In genomic region chr11:121808096-121808495, GRCh38 we compare ENCODE assay signal across 30 cellular contexts.
"Had no signal": no experiment of that assay in that cellular context is flagged by ENCODE, and none has a peak within 500 bp of the region (broad histone marks: within the 10 kb centered on the region; RNA-seq: fewer than 3 reads in every experiment).

No MANE protein-coding gene starts in this region.

- H3K27ac Mint-ChIP-seq: activated CD4-positive, alpha-beta memory T cell treated with anti-CD3 and anti-CD28 coated beads, Interleukin-2, amount 10 ng/mL, durations not matched to agents 7 days and 5 days; activated CD4-positive, alpha-beta T cell treated with anti-CD3 and anti-CD28 coated beads, Interleukin-2, amount 10 ng/mL, durations not matched to agents 7 days and 5 days; activated naive CD4-positive, alpha-beta T cell treated with anti-CD3 and anti-CD28 coated beads, Interleukin-2, amount 10 ng/mL, durations not matched to agents 7 days and 5 days; activated naive CD4-positive, alpha-beta T cell treated with anti-CD3 and anti-CD28 coated beads, Interleukin-2, amount 50 U/mL, for 72 hours; activated naive CD8-positive, alpha-beta T cell treated with anti-CD3 and anti-CD28 coated beads, Interleukin-2, amount 10 ng/mL, durations not matched to agents 7 days and 5 days; activated T-cell treated with anti-CD3 and anti-CD28 coated beads, Interleukin-2, amount 50 U/mL, for 24 hours; activated T-cell treated with anti-CD3 and anti-CD28 coated beads, Interleukin-2, amount 50 U/mL, for 72 hours; T-helper 17 cell had no signal

- H3K4me1 Mint-ChIP-seq: activated CD4-positive, alpha-beta memory T cell treated with anti-CD3 and anti-CD28 coated beads, Interleukin-2, amount 10 ng/mL, durations not matched to agents 7 days and 5 days; activated CD4-positive, alpha-beta T cell treated with anti-CD3 and anti-CD28 coated beads, Interleukin-2, amount 10 ng/mL, durations not matched to agents 7 days and 5 days; activated naive CD4-positive, alpha-beta T cell treated with anti-CD3 and anti-CD28 coated beads, Interleukin-2, amount 10 ng/mL, durations not matched to agents 7 days and 5 days; activated naive CD8-positive, alpha-beta T cell treated with anti-CD3 and anti-CD28 coated beads, Interleukin-2, amount 10 ng/mL, durations not matched to agents 7 days and 5 days; T-helper 17 cell had no signal

- H3K4me3 ChIP-seq: ascending aorta, breast epithelium, cardiac muscle cell, colonic mucosa, esophagus squamous epithelium, gastroesophageal sphincter, heart right ventricle had no signal

- H3K27me3 ChIP-seq: ascending aorta, breast epithelium, cardiac muscle cell, colonic mucosa, esophagus squamous epithelium, gastroesophageal sphincter, heart right ventricle had no signal

- DNase-seq: activated CD4-positive, alpha-beta memory T cell treated with anti-CD3 and anti-CD28 coated beads, Interleukin-2, amount 10 ng/mL, durations not matched to agents 7 days and 5 days; activated CD4-positive, alpha-beta T cell treated with anti-CD3 and anti-CD28 coated beads for 1 hour; activated CD4-positive, alpha-beta T cell treated with anti-CD3 and anti-CD28 coated beads for 4 hours; activated CD4-positive, alpha-beta T cell treated with anti-CD3 and anti-CD28 coated beads, Interleukin-2, amount 10 ng/mL, durations not matched to agents 7 days and 5 days; activated CD4-positive, alpha-beta T cell treated with anti-CD3 and anti-CD28 coated beads, Interleukin-2, amount 50 U/mL, for 4 hours; activated CD8-positive, alpha-beta memory T cell treated with anti-CD3 and anti-CD28 coated beads, Interleukin-2, amount 50 U/mL, for 48 hours; activated gamma-delta T cell; activated naive CD4-positive, alpha-beta T cell; activated naive CD4-positive, alpha-beta T cell treated with anti-CD3 and anti-CD28 coated beads, Interleukin-2, amount 10 ng/mL, durations not matched to agents 7 days and 5 days; activated naive CD8-positive, alpha-beta T cell treated with anti-CD3 and anti-CD28 coated beads, Interleukin-2, amount 10 ng/mL, durations not matched to agents 7 days and 5 days; activated T-cell treated with anti-CD3 and anti-CD28 coated beads for 4 hours; activated T-cell treated with anti-CD3 and anti-CD28 coated beads, Interleukin-2, amount 50 U/mL, for 24 hours; activated T-cell treated with anti-CD3 and anti-CD28 coated beads, Interleukin-2, amount 50 U/mL, for 72 hours; central memory CD4-positive, alpha-beta T cell; cerebellar nuclear complex; colonic mucosa; effector CD8-positive, alpha-beta T cell; esophagus squamous epithelium; foreskin melanocyte; heart right ventricle; T-helper 17 cell had no signal

- H3K4me1 ChIP-seq: breast epithelium, colonic mucosa, esophagus squamous epithelium, heart right ventricle had no signal

- FAIRE-seq: endometrium, endothelial cell of umbilical vein had no signal

- H3K27ac ChIP-seq: ascending aorta, breast epithelium, cardiac muscle cell, colonic mucosa, epithelial cell of prostate, esophagus squamous epithelium, gastroesophageal sphincter, heart right ventricle had no signal

- ATAC-seq: activated naive CD4-positive, alpha-beta T cell treated with anti-CD3 and anti-CD28 coated beads, Interleukin-2, amount 50 U/mL, for 72 hours; activated T-cell treated with anti-CD3 and anti-CD28 coated beads, Interleukin-2, amount 50 U/mL, for 72 hours; gastroesophageal sphincter; heart right ventricle; T-helper 17 cell had no signal

- H3K36me3 ChIP-seq: ascending aorta, breast epithelium, cardiac muscle cell, colonic mucosa, esophagus squamous epithelium, gastroesophageal sphincter, heart right ventricle had no signal

- H3K27me3 Mint-ChIP-seq: activated CD4-positive, alpha-beta memory T cell treated with anti-CD3 and anti-CD28 coated beads, Interleukin-2, amount 10 ng/mL, durations not matched to agents 7 days and 5 days; activated CD4-positive, alpha-beta T cell treated with anti-CD3 and anti-CD28 coated beads, Interleukin-2, amount 10 ng/mL, durations not matched to agents 7 days and 5 days; activated naive CD4-positive, alpha-beta T cell treated with anti-CD3 and anti-CD28 coated beads, Interleukin-2, amount 10 ng/mL, durations not matched to agents 7 days and 5 days; activated naive CD8-positive, alpha-beta T cell treated with anti-CD3 and anti-CD28 coated beads, Interleukin-2, amount 10 ng/mL, durations not matched to agents 7 days and 5 days; activated T-cell treated with anti-CD3 and anti-CD28 coated beads, Interleukin-2, amount 50 U/mL, for 24 hours; T-helper 17 cell had no signal

- H3K36me3 Mint-ChIP-seq: activated naive CD4-positive, alpha-beta T cell treated with anti-CD3 and anti-CD28 coated beads, Interleukin-2, amount 10 ng/mL, durations not matched to agents 7 days and 5 days; activated naive CD8-positive, alpha-beta T cell treated with anti-CD3 and anti-CD28 coated beads, Interleukin-2, amount 10 ng/mL, durations not matched to agents 7 days and 5 days had no signal

- H3K4me3 Mint-ChIP-seq: activated CD4-positive, alpha-beta memory T cell treated with anti-CD3 and anti-CD28 coated beads, Interleukin-2, amount 10 ng/mL, durations not matched to agents 7 days and 5 days; activated CD4-positive, alpha-beta T cell treated with anti-CD3 and anti-CD28 coated beads, Interleukin-2, amount 10 ng/mL, durations not matched to agents 7 days and 5 days; activated naive CD4-positive, alpha-beta T cell treated with anti-CD3 and anti-CD28 coated beads, Interleukin-2, amount 10 ng/mL, durations not matched to agents 7 days and 5 days; activated naive CD8-positive, alpha-beta T cell treated with anti-CD3 and anti-CD28 coated beads, Interleukin-2, amount 10 ng/mL, durations not matched to agents 7 days and 5 days; activated T-cell treated with anti-CD3 and anti-CD28 coated beads, Interleukin-2, amount 50 U/mL, for 24 hours; activated T-cell treated with anti-CD3 and anti-CD28 coated beads, Interleukin-2, amount 50 U/mL, for 72 hours; brain; T-helper 17 cell had no signal
